In genomic region chr4:6272863-6273660, GRCh38 we compare ENCODE assay signal across 1 cellular context.
TF ChIP-seq lines count a peak whose summit lies in the region.

No MANE protein-coding gene starts in this region.

TF ChIP-seq in HCT116, 20 proteins besides CTCF, POLR2A, EP300 and RAD21 (continued from another document):
- TF ChIP-seq, protein P1, sequence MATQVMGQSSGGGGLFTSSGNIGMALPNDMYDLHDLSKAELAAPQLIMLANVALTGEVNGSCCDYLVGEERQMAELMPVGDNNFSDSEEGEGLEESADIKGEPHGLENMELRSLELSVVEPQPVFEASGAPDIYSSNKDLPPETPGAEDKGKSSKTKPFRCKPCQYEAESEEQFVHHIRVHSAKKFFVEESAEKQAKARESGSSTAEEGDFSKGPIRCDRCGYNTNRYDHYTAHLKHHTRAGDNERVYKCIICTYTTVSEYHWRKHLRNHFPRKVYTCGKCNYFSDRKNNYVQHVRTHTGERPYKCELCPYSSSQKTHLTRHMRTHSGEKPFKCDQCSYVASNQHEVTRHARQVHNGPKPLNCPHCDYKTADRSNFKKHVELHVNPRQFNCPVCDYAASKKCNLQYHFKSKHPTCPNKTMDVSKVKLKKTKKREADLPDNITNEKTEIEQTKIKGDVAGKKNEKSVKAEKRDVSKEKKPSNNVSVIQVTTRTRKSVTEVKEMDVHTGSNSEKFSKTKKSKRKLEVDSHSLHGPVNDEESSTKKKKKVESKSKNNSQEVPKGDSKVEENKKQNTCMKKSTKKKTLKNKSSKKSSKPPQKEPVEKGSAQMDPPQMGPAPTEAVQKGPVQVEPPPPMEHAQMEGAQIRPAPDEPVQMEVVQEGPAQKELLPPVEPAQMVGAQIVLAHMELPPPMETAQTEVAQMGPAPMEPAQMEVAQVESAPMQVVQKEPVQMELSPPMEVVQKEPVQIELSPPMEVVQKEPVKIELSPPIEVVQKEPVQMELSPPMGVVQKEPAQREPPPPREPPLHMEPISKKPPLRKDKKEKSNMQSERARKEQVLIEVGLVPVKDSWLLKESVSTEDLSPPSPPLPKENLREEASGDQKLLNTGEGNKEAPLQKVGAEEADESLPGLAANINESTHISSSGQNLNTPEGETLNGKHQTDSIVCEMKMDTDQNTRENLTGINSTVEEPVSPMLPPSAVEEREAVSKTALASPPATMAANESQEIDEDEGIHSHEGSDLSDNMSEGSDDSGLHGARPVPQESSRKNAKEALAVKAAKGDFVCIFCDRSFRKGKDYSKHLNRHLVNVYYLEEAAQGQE (IDR thresholded peaks at IDR 0.05; ENCODE audit: low read depth): no peak
